ENCODE assay signal across 26 cellular contexts in the genomic region with DNA sequence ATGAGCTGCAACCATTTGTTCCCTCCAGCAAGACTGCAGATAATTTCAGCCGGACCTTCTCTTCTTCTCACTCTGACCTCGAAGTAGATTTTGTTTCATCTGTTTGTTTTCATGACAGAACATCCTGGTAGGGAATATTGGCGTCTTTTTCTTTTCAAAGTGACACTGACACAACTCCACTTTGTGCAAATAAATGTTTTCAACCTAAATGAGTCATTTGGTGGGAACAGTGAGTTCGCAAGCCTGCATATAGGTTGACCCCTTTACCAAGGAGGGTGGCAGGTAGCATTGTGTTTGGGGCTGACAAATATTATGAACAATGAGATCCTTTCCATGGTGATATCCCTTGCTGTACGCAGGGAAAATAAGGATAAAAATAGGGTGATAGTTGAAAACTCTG. TPM values are rescaled to one million over a fixed set of nuclear protein-coding genes. Genes with fewer than 3 reads are reported as not detected.
DNase-seq lines count a peak whose midpoint lies in the region; ATAC-seq, FAIRE-seq and TF ChIP-seq lines count a peak whose summit lies in the region.
"Had no signal": no experiment of that assay in that cellular context is flagged by ENCODE, and none has a peak within 500 bp of the region (broad histone marks: within the 10 kb centered on the region; RNA-seq: fewer than 3 reads in every experiment).

No MANE protein-coding gene starts in this region.

- no peaks in the 10 kb centered on the region for H3K36me3 Mint-ChIP-seq in activated CD8-positive, alpha-beta T cell treated with anti-CD3 and anti-CD28 coated beads for 36 hours (ENCODE audit: low read depth)
- H3K36me3 Mint-ChIP-seq: CD8-positive, alpha-beta T cell had no signal

- H3K9me3 Mint-ChIP-seq in activated CD8-positive, alpha-beta T cell treated with anti-CD3 and anti-CD28 coated beads for 36 hours = no peaks in the 10 kb centered on the region
- H3K9me3 Mint-ChIP-seq: activated naive CD8-positive, alpha-beta T cell treated with anti-CD3 and anti-CD28 coated beads, Interleukin-2, amount 50 U/mL, for 24 hours; CD8-positive, alpha-beta T cell; IgD-negative memory B cell; nephron had no signal

- POLR2A ChIA-PET in activated CD8-positive, alpha-beta T cell treated with anti-CD3 and anti-CD28 coated beads for 36 hours (lab: Charles Lee) = interaction anchor here (0.6 kb wide), 1 partner anchor 507 kb away, joined by 3 read pairs; no protein-coding TSS in a partner anchor

- no peak for TF ChIP-seq CTCF in adrenal gland (IDR thresholded peaks at IDR 0.05)
- TF ChIP-seq CTCF in right lobe of liver (IDR thresholded peaks at IDR 0.05) = no peak
- no peak for TF ChIP-seq CTCF in stomach (IDR thresholded peaks at IDR 0.05)
- no peak for TF ChIP-seq CTCF in activated CD8-positive, alpha-beta T cell treated with anti-CD3 and anti-CD28 coated beads for 36 hours (IDR thresholded peaks at IDR 0.05)

- 69 to 72% (median 71%) methylated on average over 5 of the region's 5 CpGs for WGBS in adrenal gland, 4 donors
- 43% methylated on average over 5 of the region's 5 CpGs for WGBS in right lobe of liver (ENCODE audit: insufficient coverage, low coverage, low lambda C conversion rate, missing lambda C conversion rate)
- WGBS in stomach, 5 donors = 61 to 68% (median 67%) methylated on average over 5 of the region's 5 CpGs

- no peaks in the 10 kb centered on the region for H3K36me3 ChIP-seq in adrenal gland (replicated peaks in 1 of 2)
- no peaks in the 10 kb centered on the region for H3K36me3 ChIP-seq in right lobe of liver
- no peaks in the 10 kb centered on the region for H3K36me3 ChIP-seq in stomach
- H3K36me3 ChIP-seq: breast epithelium, SJCRH30 had no signal

- peaks cover 11 to 26% of the 10 kb centered on the region in 2 donors for H3K4me1 ChIP-seq in adrenal gland (replicated peaks in 1 of 2)
- H3K4me1 ChIP-seq in right lobe of liver = peaks cover 0 to 19% (median 8%) of the 10 kb centered on the region in 4 donors
- H3K4me1 ChIP-seq in stomach = peaks cover 11 to 63% (median 38%) of the 10 kb centered on the region in 4 donors
- H3K4me1 ChIP-seq: breast epithelium, foreskin keratinocyte, SJCRH30 had no signal

- intact Hi-C loops in adrenal gland (cut with DNase I) = no loop called here
- intact Hi-C loops in right lobe of liver (cut with DNase I) = no loop called here
- intact Hi-C loops in stomach (cut with DNase I; ENCODE audit: low total_unique reads) = no loop called here
- intact Hi-C loops in activated CD8-positive, alpha-beta T cell treated with anti-CD3 and anti-CD28 coated beads for 36 hours (cut with micrococcal nuclease) = no loop called here
- intact Hi-C loops in left colon (cut with DNase I, micrococcal nuclease) = no loop called here

- TF ChIP-seq POLR2A in GM12892 (IDR thresholded peaks at IDR 0.05; ENCODE audit: low read depth, low read length) (no peak), adrenal gland (IDR thresholded peaks at IDR 0.05) (no peak), right lobe of liver (IDR thresholded peaks at IDR 0.05) (no peak), stomach (IDR thresholded peaks at IDR 0.05) (no peak)

- H3K9me3 ChIP-seq in adrenal gland (replicated peaks in 1 of 3) = no peaks in the 10 kb centered on the region
- no peaks in the 10 kb centered on the region for H3K9me3 ChIP-seq in right lobe of liver
- no peaks in the 10 kb centered on the region for H3K9me3 ChIP-seq in stomach
- H3K9me3 ChIP-seq: breast epithelium, SJCRH30 had no signal

- H3K4me3 Mint-ChIP-seq in activated CD8-positive, alpha-beta T cell treated with anti-CD3 and anti-CD28 coated beads for 36 hours = no peak overlapping the region
- H3K4me3 Mint-ChIP-seq: activated CD4-positive, alpha-beta T cell treated with anti-CD3 and anti-CD28 coated beads, Interleukin-2, amount 10 ng/mL, durations not matched to agents 7 days and 5 days; activated naive CD8-positive, alpha-beta T cell treated with anti-CD3 and anti-CD28 coated beads, Interleukin-2, amount 50 U/mL, for 24 hours; CD8-positive, alpha-beta T cell; nephron; T-helper 1 cell treated with Interleukin-12 subunit alpha and Interleukin-12 subunit beta and Interleukin-4 antibody, amounts not matched to agents 30 μg/mL and 1 μg/mL, for 36 hours had no signal

- H3K27ac ChIP-seq in adrenal gland = peak overlapping the region in 3 of 5 donors; percentile 22 to 80 (median 56)
- H3K27ac ChIP-seq in right lobe of liver = peak overlapping the region; percentile 43 to 56 (median 53)
- peak overlapping the region in 3 of 5 donors; percentile 36 to 67 (median 46) for H3K27ac ChIP-seq in stomach
- H3K27ac ChIP-seq: foreskin keratinocyte, SJCRH30 had no signal

- no peak for DNase-seq in GM12892 (ENCODE audit: insufficient read length)
- DNase-seq in adrenal gland = no peak
- no peak for DNase-seq in right lobe of liver
- DNase-seq in stomach = no peak
- no peak for DNase-seq in activated CD8-positive, alpha-beta T cell treated with anti-CD3 and anti-CD28 coated beads for 36 hours
- no peak for DNase-seq in left colon
- DNase-seq: activated CD4-positive, alpha-beta T cell treated with anti-CD3 and anti-CD28 coated beads, Interleukin-2, amount 10 ng/mL, durations not matched to agents 7 days and 5 days; activated CD8-positive, alpha-beta memory T cell treated with anti-CD3 and anti-CD28 coated beads, Interleukin-2, amount 50 U/mL, for 4 hours; activated effector memory CD4-positive, alpha-beta T cell treated with Interleukin-2 at 50 U/mL for 16 hours; activated naive CD8-positive, alpha-beta T cell treated with anti-CD3 and anti-CD28 coated beads, Interleukin-2, amount 50 U/mL, for 24 hours; CD8-positive, alpha-beta T cell; dermis blood vessel endothelial cell; DMS53; foreskin keratinocyte; H7; midbrain; NCI-H1436 treated with DMSO at 0.1 percent for 48 hours; NCI-H2171 treated with DMSO at 0.1 percent for 48 hours; SJCRH30; stimulated activated CD4-positive, alpha-beta T cell treated with anti-CD3 and anti-CD28 coated beads, Interleukin-4, amount 100 ng/mL, for 4 hours had no signal

- no peaks in the 10 kb centered on the region for H3K27me3 ChIP-seq in adrenal gland
- H3K27me3 ChIP-seq in right lobe of liver = no peaks in the 10 kb centered on the region
- no peaks in the 10 kb centered on the region for H3K27me3 ChIP-seq in stomach
- H3K27me3 ChIP-seq: breast epithelium, foreskin keratinocyte, SJCRH30 had no signal

- CTCF ChIA-PET in activated CD8-positive, alpha-beta T cell treated with anti-CD3 and anti-CD28 coated beads for 36 hours (lab: Charles Lee) = no interaction called here

- H3K27ac Mint-ChIP-seq in activated CD8-positive, alpha-beta T cell treated with anti-CD3 and anti-CD28 coated beads for 36 hours = no peak overlapping the region
- H3K27ac Mint-ChIP-seq: activated CD4-positive, alpha-beta T cell treated with anti-CD3 and anti-CD28 coated beads, Interleukin-2, amount 10 ng/mL, durations not matched to agents 7 days and 5 days; activated naive CD8-positive, alpha-beta T cell treated with anti-CD3 and anti-CD28 coated beads, Interleukin-2, amount 50 U/mL, for 24 hours; CD8-positive, alpha-beta T cell; T-helper 1 cell treated with Interleukin-12 subunit alpha and Interleukin-12 subunit beta and Interleukin-4 antibody, amounts not matched to agents 30 μg/mL and 1 μg/mL, for 36 hours had no signal

- ATAC-seq in right lobe of liver (peak in 1 of 4 donors; percentile 13), HG02623 (IDR thresholded peaks at IDR 0.05; ENCODE audit: unreplicated experiment) (no peak), left colon (no peak)
- ATAC-seq in activated CD8-positive, alpha-beta T cell treated with anti-CD3 and anti-CD28 coated beads for 36 hours = no peak
- ATAC-seq: activated naive CD8-positive, alpha-beta T cell treated with anti-CD3 and anti-CD28 coated beads, Interleukin-2, amount 50 U/mL, for 24 hours; CD8-positive, alpha-beta T cell; foreskin keratinocyte had no signal

- no peaks in the 10 kb centered on the region for H3K4me1 Mint-ChIP-seq in activated CD8-positive, alpha-beta T cell treated with anti-CD3 and anti-CD28 coated beads for 36 hours (ENCODE audit: low read depth)
- H3K4me1 Mint-ChIP-seq: activated CD4-positive, alpha-beta T cell treated with anti-CD3 and anti-CD28 coated beads, Interleukin-2, amount 10 ng/mL, durations not matched to agents 7 days and 5 days had no signal

- no peaks in the 10 kb centered on the region for H3K27me3 Mint-ChIP-seq in activated CD8-positive, alpha-beta T cell treated with anti-CD3 and anti-CD28 coated beads for 36 hours
- H3K27me3 Mint-ChIP-seq: activated CD4-positive, alpha-beta T cell treated with anti-CD3 and anti-CD28 coated beads, Interleukin-2, amount 10 ng/mL, durations not matched to agents 7 days and 5 days; activated naive CD8-positive, alpha-beta T cell treated with anti-CD3 and anti-CD28 coated beads, Interleukin-2, amount 50 U/mL, for 24 hours; IgD-negative memory B cell had no signal

- no peak for TF ChIP-seq EP300 in stomach (IDR thresholded peaks at IDR 0.05)

- peak; percentile 14 for FAIRE-seq in GM12892 (lab: Jason Lieb, UNC)
- FAIRE-seq: endothelial cell of umbilical vein had no signal

- H3K4me3 ChIP-seq in adrenal gland (no peak overlapping the region), right lobe of liver (no peak overlapping the region), stomach (no peak overlapping the region)
- H3K4me3 ChIP-seq: breast epithelium, SJCRH30 had no signal

RNA-seq across cellular contexts. Expression of a gene that starts 55.0 kb away (rescaled TPM):
- polyA plus RNA-seq in GM12892 (2012; ENCODE audit: missing spikeins) = 14.4 TPM
- 10 to 100 TPM; 18.8 to 67.6 (median 36.9) TPM for total RNA-seq in adrenal gland
- 10 to 100 TPM in 2 of 3 donors, 1 to 10 TPM in 1; 3.4 to 14.6 (median 12.6) TPM for polyA plus RNA-seq in adrenal gland
- total RNA-seq in right lobe of liver = 10 to 100 TPM; 12.2 to 28.3 (median 15.2) TPM
- 100 to 1,000 TPM in 2 of 5 donors, 10 to 100 TPM in 3; 36.9 to 110 (median 86.6) TPM for total RNA-seq in stomach
- polyA plus RNA-seq in stomach = 1 to 10 TPM; 3.5 to 7.8 (median 4.6) TPM
- total RNA-seq in activated CD8-positive, alpha-beta T cell treated with anti-CD3 and anti-CD28 coated beads for 36 hours = under 1 TPM; 0.31 to 0.32 TPM
- total RNA-seq in left colon = 10 to 100 TPM; 51.6 to 69.6 TPM

Comparison
In these comparisons a context has a peak if more than half of its experiments do, and no peak if none do; other contexts are left out.
1. RNA of a gene that starts 55.0 kb away (total RNA-seq): 36.9 to 110 TPM in stomach, 51.6 to 69.6 TPM in left colon, 18.8 to 67.6 TPM in adrenal gland and 12.2 to 28.3 TPM in right lobe of liver; 0.31 to 0.32 TPM in activated CD8-positive, alpha-beta T cell treated with anti-CD3 and anti-CD28 coated beads for 36 hours; every median in the first group is over 10 times any median in the second.
2. Peak in every context shown above with its lines, with median percentiles within 50 percentile points of each other: H3K27ac ChIP-seq.